Comparison of ENCODE assay signal across 31 cellular contexts in genomic region chr12:29346764-29347421, GRCh38. TPM values are rescaled to one million over a fixed set of nuclear protein-coding genes. Genes with fewer than 3 reads are reported as not detected.
DNase-seq lines count a peak whose midpoint lies in the region; FAIRE-seq and TF ChIP-seq lines count a peak whose summit lies in the region.
"Had no signal": no experiment of that assay in that cellular context is flagged by ENCODE, and none has a peak within 500 bp of the region (broad histone marks: within the 10 kb centered on the region; RNA-seq: fewer than 3 reads in every experiment).

No MANE protein-coding gene starts in this region.

- WGBS in small intestine, 3 donors = 48 to 77% (median 58%) methylated on average over 3 of the region's 3 CpGs

- peak overlapping the region; percentile 12 for H3K27ac Mint-ChIP-seq in activated CD4-positive, alpha-beta T cell treated with anti-CD3 and anti-CD28 coated beads, Interleukin-2, amount 10 ng/mL, durations not matched to agents 24 days and 14 days
- H3K27ac Mint-ChIP-seq: CD8-positive, alpha-beta T cell; endodermal cell had no signal

- peaks cover 41% of the 10 kb centered on the region for H3K36me3 Mint-ChIP-seq in activated CD4-positive, alpha-beta T cell treated with anti-CD3 and anti-CD28 coated beads, Interleukin-2, amount 10 ng/mL, durations not matched to agents 24 days and 14 days (ENCODE audit: low read depth)

- H3K4me1 ChIP-seq in small intestine (ENCODE audit: control insufficient read depth in 2 of 2, insufficient read depth in 1 of 2, low read depth in 1 of 2, low read length in 1 of 2) = no peaks in the 10 kb centered on the region
- H3K4me1 ChIP-seq: psoas muscle had no signal

- no peak overlapping the region for H3K27ac ChIP-seq in small intestine (ENCODE audit: low read depth in 1 of 2, low read length in 1 of 2)
- H3K27ac ChIP-seq: coronary artery, esophagus squamous epithelium, gastrocnemius medialis, HL-60, left lung, psoas muscle, transverse colon, VCaP had no signal

- H3K36me3 ChIP-seq in small intestine (ENCODE audit: control insufficient read depth in 2 of 2, insufficient read depth in 2 of 2, low read length in 2 of 2) = peaks cover 2 to 5% of the 10 kb centered on the region in 2 donors

- H3K4me3 ChIP-seq in epithelial cell of proximal tubule (ENCODE audit: low read depth, low read length) (no peak overlapping the region), small intestine (ENCODE audit: low read depth in 1 of 2, low read length in 2 of 2) (no peak overlapping the region)
- H3K4me3 ChIP-seq: coronary artery, esophagus squamous epithelium, gastrocnemius medialis, left lung, psoas muscle, transverse colon had no signal

- intact Hi-C loops in activated CD4-positive, alpha-beta T cell treated with anti-CD3 and anti-CD28 coated beads, Interleukin-2, amount 10 ng/mL, durations not matched to agents 24 days and 14 days (cut with micrococcal nuclease) = loop anchor here (5.0 kb wide), 1 partner anchor 35 kb away; the partner anchor contains the start of gene ERGIC2

- DNase-seq in activated CD4-positive, alpha-beta T cell treated with anti-CD3 and anti-CD28 coated beads, Interleukin-2, amount 10 ng/mL, durations not matched to agents 24 days and 14 days = no peak
- no peak for DNase-seq in activated CD4-positive, alpha-beta T cell treated with anti-CD3 and anti-CD28 coated beads, Interleukin-2, amount 50 U/mL, for 4 hours
- DNase-seq in M059J (ENCODE audit: low read depth) (peak; percentile 3), epithelial cell of proximal tubule (ENCODE audit: low read depth) (peak; percentile 37), small intestine (peak; percentile 81), NCI-H748 (lab: John Stamatoyannopoulos, UW; ENCODE audit: unreplicated experiment) (no peak), NAMALWA (ENCODE audit: low spot score) (no peak), NCI-H526 (lab: John Stamatoyannopoulos, UW) (no peak)
- DNase-seq: activated CD8-positive, alpha-beta memory T cell treated with anti-CD3 and anti-CD28 coated beads, Interleukin-2, amount 50 U/mL, for 4 hours; activated effector memory CD4-positive, alpha-beta T cell treated with anti-CD3 and anti-CD28 coated beads, Interleukin-2, amount 50 U/mL, for 16 hours; AML-193; amniotic stem cell; CD8-positive, alpha-beta T cell; DMS 273 treated with DMSO at 0.1 percent for 48 hours; endodermal cell; esophagus squamous epithelium; gastrocnemius medialis; hippocampal formation; left lung; NCI-H1694 treated with DMSO at 0.1 percent for 48 hours; NCI-H2171; NCI-H510A; NK-92 treated with Interleukin-12 subunit alpha and Interleukin-12 subunit beta, amount 100 ng/mL, for 24 hours; PC-3; psoas muscle; T-helper 2 cell; transverse colon had no signal

- peak; percentile 55 for FAIRE-seq in small intestine (lab: Jason Lieb, UNC)
- FAIRE-seq: A204.1 had no signal

- H3K27me3 ChIP-seq in small intestine (ENCODE audit: control insufficient read depth in 2 of 2, insufficient read depth in 2 of 2, low read length in 2 of 2) = no peaks in the 10 kb centered on the region
- H3K27me3 ChIP-seq: esophagus squamous epithelium, gastrocnemius medialis, left lung, transverse colon had no signal

- TF ChIP-seq CTCF in epithelial cell of proximal tubule (conservative IDR thresholded peaks at IDR 0.05; ENCODE audit: low read depth, low read length) = no peak

- H3K9me3 Mint-ChIP-seq in activated CD4-positive, alpha-beta T cell treated with anti-CD3 and anti-CD28 coated beads, Interleukin-2, amount 10 ng/mL, durations not matched to agents 24 days and 14 days = no peaks in the 10 kb centered on the region
- H3K9me3 Mint-ChIP-seq: CD8-positive, alpha-beta T cell; endodermal cell had no signal

- H3K9me3 ChIP-seq in small intestine (ENCODE audit: control insufficient read depth, low read depth) = no peaks in the 10 kb centered on the region
- H3K9me3 ChIP-seq: esophagus squamous epithelium, gastrocnemius medialis, left lung, psoas muscle, transverse colon had no signal

- no peaks in the 10 kb centered on the region for H3K27me3 Mint-ChIP-seq in activated CD4-positive, alpha-beta T cell treated with anti-CD3 and anti-CD28 coated beads, Interleukin-2, amount 10 ng/mL, durations not matched to agents 24 days and 14 days

- H3K4me3 Mint-ChIP-seq in activated CD4-positive, alpha-beta T cell treated with anti-CD3 and anti-CD28 coated beads, Interleukin-2, amount 10 ng/mL, durations not matched to agents 24 days and 14 days = no peak overlapping the region
- H3K4me3 Mint-ChIP-seq: CD8-positive, alpha-beta T cell; endodermal cell had no signal

- H3K4me1 Mint-ChIP-seq in activated CD4-positive, alpha-beta T cell treated with anti-CD3 and anti-CD28 coated beads, Interleukin-2, amount 10 ng/mL, durations not matched to agents 24 days and 14 days = peaks cover 7% of the 10 kb centered on the region
- H3K4me1 Mint-ChIP-seq: endodermal cell had no signal

RNA-seq across cellular contexts. Expression of gene ERGIC2, which starts 34.1 kb away (rescaled TPM):
- 95.6 and 101 TPM in 2 replicates for total RNA-seq in activated CD4-positive, alpha-beta T cell treated with anti-CD3 and anti-CD28 coated beads, Interleukin-2, amount 10 ng/mL, durations not matched to agents 24 days and 14 days
- 121 and 187 TPM in 2 replicates for total RNA-seq in M059J (2014; rRNA removed; shearing (Covaris generic))
- total RNA-seq in epithelial cell of proximal tubule = 68.4 and 112 TPM in 2 replicates
- 10 to 100 TPM; 10.8 to 35.3 (median 13.0) TPM for polyA plus RNA-seq in small intestine

Comparison
In these comparisons a context has a peak if more than half of its experiments do, and no peak if none do; other contexts are left out.
1. DNase-seq: peak in M059J (single experiment), epithelial cell of proximal tubule (single experiment) and small intestine (single experiment); none in activated CD4-positive, alpha-beta T cell treated with anti-CD3 and anti-CD28 coated beads, Interleukin-2, amount 10 ng/mL, durations not matched to agents 24 days and 14 days (single experiment), activated CD4-positive, alpha-beta T cell treated with anti-CD3 and anti-CD28 coated beads, Interleukin-2, amount 50 U/mL, for 4 hours (0 of 2), NCI-H748 (single experiment), NAMALWA (single experiment) and NCI-H526 (0 of 2).